ENCODE assay signal across 8 cellular contexts in the genomic region with DNA sequence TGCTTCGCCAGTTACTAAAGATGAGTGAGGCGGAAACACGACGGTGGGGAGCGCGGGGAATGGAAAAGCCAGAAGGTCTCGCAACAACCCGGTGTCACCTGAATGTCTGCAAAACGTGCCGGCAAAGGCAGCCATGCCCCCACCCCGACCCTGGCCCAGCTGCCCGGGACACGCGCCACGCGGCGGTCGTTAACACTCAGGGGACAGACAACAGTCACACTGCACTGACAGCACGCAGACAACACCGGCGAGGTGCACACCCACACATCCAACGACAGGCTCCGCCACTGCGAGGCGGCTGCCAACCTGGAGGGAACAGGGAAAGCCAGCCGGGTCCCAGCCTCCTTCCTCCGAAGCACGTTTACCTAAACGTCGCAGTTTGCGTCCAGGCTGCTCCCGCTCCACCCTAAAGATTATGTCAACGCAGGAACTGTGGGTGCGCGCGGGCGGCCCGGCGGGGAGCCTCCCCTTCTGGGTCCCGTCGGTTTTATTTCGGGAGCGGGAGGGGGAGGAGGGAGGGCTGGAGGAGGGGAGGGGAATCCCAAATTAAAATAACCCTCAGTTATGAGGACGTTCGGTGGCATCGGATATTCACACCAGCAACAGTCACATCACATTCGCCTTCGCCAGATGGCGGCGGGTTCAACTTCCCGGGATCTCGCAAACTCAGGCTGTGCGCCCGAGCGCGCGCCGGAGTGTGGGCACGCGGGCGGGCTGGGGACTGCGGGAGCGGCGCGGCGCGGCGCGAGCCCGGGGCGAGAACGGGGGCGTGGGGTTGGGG. TPM values are rescaled to one million over a fixed set of nuclear protein-coding genes. Genes with fewer than 3 reads are reported as not detected.
DNase-seq lines count a peak whose midpoint lies in the region; ATAC-seq and TF ChIP-seq lines count a peak whose summit lies in the region.

No MANE protein-coding gene starts in this region.

- TF ChIP-seq CTCF in AG10803 (conservative IDR thresholded peaks at IDR 0.05; ENCODE audit: low read length) (peak; percentile 16), fibroblast of villous mesenchyme (IDR thresholded peaks at IDR 0.05; ENCODE audit: insufficient read depth, low read depth, low read length) (no peak), omental fat pad (IDR thresholded peaks at IDR 0.05) (no peak)

- peak; percentile 1 for ATAC-seq in HG03457 (IDR thresholded peaks at IDR 0.05; ENCODE audit: unreplicated experiment)
- ATAC-seq in omental fat pad (ENCODE audit: low FRiP score): peak; percentile 9

- peak; percentile 60 for DNase-seq in AG10803 (ENCODE audit: low read depth)
- peak; percentile 80 for DNase-seq in activated effector memory CD4-positive, alpha-beta T cell treated with anti-CD3 and anti-CD28 coated beads, Interleukin-2, amount 50 U/mL, for 16 hours
- peak; percentile 70 for DNase-seq in fibroblast of villous mesenchyme (ENCODE audit: low read depth)
- DNase-seq in omental fat pad (ENCODE audit: low spot score): no peak
- no peak for DNase-seq in epidermal melanocyte (ENCODE audit: insufficient read length, low spot score)

- H3K4me3 ChIP-seq in AG10803 (ENCODE audit: low read length): peak overlapping the region; percentile 93
- H3K4me3 ChIP-seq in fibroblast of villous mesenchyme (ENCODE audit: low read depth, low read length): peak overlapping the region; percentile 92

- TF ChIP-seq POLR2A in GM19099 (IDR thresholded peaks at IDR 0.05; ENCODE audit: extremely low read depth, insufficient read length, low read depth): peak; percentile 54

TF ChIP-seq in PFSK-1, 5 proteins besides CTCF, POLR2A, EP300 and RAD21:
- TF ChIP-seq SIN3A (IDR thresholded peaks at IDR 0.05; ENCODE audit: borderline replicate concordance, insufficient read depth, low read length) (0 out of 2 replicates have a peak, but pooled peaks have one; percentile 37), FOXP2 (optimal IDR thresholded peaks at IDR 0.05; ENCODE audit: borderline replicate concordance, extremely low read depth, extremely low read length, insufficient read depth) (peak; percentile 42), POLR2AphosphoS5 (IDR thresholded peaks at IDR 0.05; ENCODE audit: low read depth, low read length) (no peak), TAF1 (IDR thresholded peaks at IDR 0.05; ENCODE audit: borderline replicate concordance, insufficient read depth, low read length) (no peak)
TF ChIP-seq in PFSK-1: peak in this region for 2.

RNA-seq across cellular contexts. Expression of a gene that starts 0.7 kb away (rescaled TPM):
- polyA plus RNA-seq in PFSK-1 (2012; ENCODE audit: insufficient read length, low read depth): 4.6 TPM
- total RNA-seq in fibroblast of villous mesenchyme (11.6 and 12.1 TPM in 2 replicates), omental fat pad (10 to 100 TPM; 16.9 to 24.3 (median 21.1) TPM)

RNA-seq across cellular contexts. Expression of a gene that starts 2.4 kb away (rescaled TPM):
- 4.4 TPM for polyA plus RNA-seq in PFSK-1 (2012; ENCODE audit: insufficient read length, low read depth)
- 11.9 and 13.4 TPM in 2 replicates for total RNA-seq in fibroblast of villous mesenchyme
- 10 to 100 TPM; 11.6 to 18.4 (median 13.7) TPM for total RNA-seq in omental fat pad

Comparison
In these comparisons a context has a peak if more than half of its experiments do, and no peak if none do; other contexts are left out.
1. DNase-seq: peak in AG10803 (single experiment), activated effector memory CD4-positive, alpha-beta T cell treated with anti-CD3 and anti-CD28 coated beads, Interleukin-2, amount 50 U/mL, for 16 hours (single experiment) and fibroblast of villous mesenchyme (single experiment); none in omental fat pad (single experiment) and epidermal melanocyte (single experiment).